ENCODE assay signal across 1 cellular context in genomic region chr11:35338928-35339327, GRCh38.
TF ChIP-seq lines count a peak whose summit lies in the region.

No MANE protein-coding gene starts in this region.

TF ChIP-seq in IMR-90, 13 proteins besides CTCF, POLR2A, EP300 and RAD21 (continued from another document):
- TF ChIP-seq MAZ (IDR thresholded peaks at IDR 0.05; ENCODE audit: borderline replicate concordance, low read depth, low read length): no peak
